8 cellular contexts compared by ENCODE assay signal in genomic region chr14:51650721-51651387, GRCh38. TPM values are rescaled to one million over a fixed set of nuclear protein-coding genes. Genes with fewer than 3 reads are reported as not detected.
A peak's percentile ranks its signal among the peaks of the same experiment; 100 is the strongest.
DNase-seq lines count a peak whose midpoint lies in the region; ATAC-seq and TF ChIP-seq lines count a peak whose summit lies in the region.

No MANE protein-coding gene starts in this region.

- no peak for TF ChIP-seq EP300 in sigmoid colon (IDR thresholded peaks at IDR 0.05)

- peaks cover 26% of the 10 kb centered on the region for H3K27me3 Mint-ChIP-seq in stimulated activated naive CD8-positive, alpha-beta T cell treated with anti-CD3 and anti-CD28 coated beads, Interleukin-15, Interleukin-2, amounts not matched to agents 100 ng/mL and 50 ng/mL, for 24 hours
- H3K27me3 Mint-ChIP-seq in activated T-helper 2 cell treated with anti-CD3 and anti-CD28 coated beads, Interferon-gamma antibody, Interleukin-2, Interleukin-4, amounts not matched to agents 10 μg/mL and 5 μg/mL and 100 μg/mL, durations not matched to agents 14 hours and 24 hours and 36 hours (ENCODE audit: low read depth) = peaks cover 9% of the 10 kb centered on the region

- no peaks in the 10 kb centered on the region for H3K27me3 ChIP-seq in sigmoid colon

- intact Hi-C loops in activated T-helper 2 cell treated with anti-CD3 and anti-CD28 coated beads, Interferon-gamma antibody, Interleukin-2, Interleukin-4, amounts not matched to agents 10 μg/mL and 5 μg/mL and 100 μg/mL, durations not matched to agents 14 hours and 24 hours and 36 hours (cut with micrococcal nuclease) = loop anchor here (1.0 to 10.0 kb wide), 6 partner anchors 91 to 556 kb away; partner anchors contain the start of genes TMX1 and TRIM9
- intact Hi-C loops in left ventricle myocardium superior (cut with micrococcal nuclease) = loop anchor here (5.0 kb wide), 2 partner anchors 126 to 369 kb away; no protein-coding TSS in a partner anchor
- intact Hi-C loops in sigmoid colon (cut with DNase I) = loop anchor here (5.0 kb wide), 5 partner anchors 109 to 689 kb away; partner anchors contain the start of gene TMX1

- TF ChIP-seq CTCF in sigmoid colon (IDR thresholded peaks at IDR 0.05) = no peak

- H3K27ac ChIP-seq in sigmoid colon = peak overlapping the region; percentile 92 to 99 (median 96)

- ATAC-seq in stimulated activated naive CD8-positive, alpha-beta T cell treated with anti-CD3 and anti-CD28 coated beads, Interleukin-15, Interleukin-2, amounts not matched to agents 100 U/mL and 50 U/mL, for 24 hours = no peak
- no peak for ATAC-seq in left ventricle myocardium superior
- no peak for ATAC-seq in HG02884 (IDR thresholded peaks at IDR 0.05; ENCODE audit: unreplicated experiment)
- no peak for ATAC-seq in GM19467 (IDR thresholded peaks at IDR 0.05; ENCODE audit: unreplicated experiment)

- 3 to 6% methylated on average over 30 of the region's 30 CpGs for WGBS in sigmoid colon, 2 donors

- H3K4me3 ChIP-seq in sigmoid colon = peak overlapping the region; percentile 73 to 96 (median 88)

- TF ChIP-seq POLR2A in sigmoid colon (IDR thresholded peaks at IDR 0.05) = no peak

- H3K9me3 Mint-ChIP-seq in stimulated activated naive CD8-positive, alpha-beta T cell treated with anti-CD3 and anti-CD28 coated beads, Interleukin-15, Interleukin-2, amounts not matched to agents 100 ng/mL and 50 ng/mL, for 24 hours = no peaks in the 10 kb centered on the region
- no peaks in the 10 kb centered on the region for H3K9me3 Mint-ChIP-seq in activated T-helper 2 cell treated with anti-CD3 and anti-CD28 coated beads, Interferon-gamma antibody, Interleukin-2, Interleukin-4, amounts not matched to agents 10 μg/mL and 5 μg/mL and 100 μg/mL, durations not matched to agents 14 hours and 24 hours and 36 hours

- H3K4me1 ChIP-seq in sigmoid colon = peaks cover 0 to 45% (median 26%) of the 10 kb centered on the region in 4 donors

- H3K4me3 Mint-ChIP-seq in stimulated activated naive CD8-positive, alpha-beta T cell treated with anti-CD3 and anti-CD28 coated beads, Interleukin-15, Interleukin-2, amounts not matched to agents 100 ng/mL and 50 ng/mL, for 24 hours = peak overlapping the region; percentile 79
- H3K4me3 Mint-ChIP-seq in activated T-helper 2 cell treated with anti-CD3 and anti-CD28 coated beads, Interferon-gamma antibody, Interleukin-2, Interleukin-4, amounts not matched to agents 10 μg/mL and 5 μg/mL and 100 μg/mL, durations not matched to agents 14 hours and 24 hours and 36 hours (ENCODE audit: low read depth) = peak overlapping the region; percentile 83

- H3K4me1 Mint-ChIP-seq in stimulated activated naive CD8-positive, alpha-beta T cell treated with anti-CD3 and anti-CD28 coated beads, Interleukin-15, Interleukin-2, amounts not matched to agents 100 ng/mL and 50 ng/mL, for 24 hours (ENCODE audit: low read depth) = peaks cover 20% of the 10 kb centered on the region
- peaks cover 23% of the 10 kb centered on the region for H3K4me1 Mint-ChIP-seq in activated T-helper 2 cell treated with anti-CD3 and anti-CD28 coated beads, Interferon-gamma antibody, Interleukin-2, Interleukin-4, amounts not matched to agents 10 μg/mL and 5 μg/mL and 100 μg/mL, durations not matched to agents 14 hours and 24 hours and 36 hours (ENCODE audit: low read depth)

- H3K36me3 Mint-ChIP-seq in stimulated activated naive CD8-positive, alpha-beta T cell treated with anti-CD3 and anti-CD28 coated beads, Interleukin-15, Interleukin-2, amounts not matched to agents 100 ng/mL and 50 ng/mL, for 24 hours (ENCODE audit: low read depth) = no peaks in the 10 kb centered on the region
- peaks cover 3% of the 10 kb centered on the region for H3K36me3 Mint-ChIP-seq in activated T-helper 2 cell treated with anti-CD3 and anti-CD28 coated beads, Interferon-gamma antibody, Interleukin-2, Interleukin-4, amounts not matched to agents 10 μg/mL and 5 μg/mL and 100 μg/mL, durations not matched to agents 14 hours and 24 hours and 36 hours (ENCODE audit: low read depth)

- peak overlapping the region; percentile 45 for H3K27ac Mint-ChIP-seq in stimulated activated naive CD8-positive, alpha-beta T cell treated with anti-CD3 and anti-CD28 coated beads, Interleukin-15, Interleukin-2, amounts not matched to agents 100 ng/mL and 50 ng/mL, for 24 hours
- H3K27ac Mint-ChIP-seq in activated T-helper 2 cell treated with anti-CD3 and anti-CD28 coated beads, Interferon-gamma antibody, Interleukin-2, Interleukin-4, amounts not matched to agents 10 μg/mL and 5 μg/mL and 100 μg/mL, durations not matched to agents 14 hours and 24 hours and 36 hours = peak overlapping the region; percentile 67

- H3K9me3 ChIP-seq in sigmoid colon = no peaks in the 10 kb centered on the region

- no peaks in the 10 kb centered on the region for H3K36me3 ChIP-seq in sigmoid colon

- no peak for DNase-seq in stimulated activated naive CD8-positive, alpha-beta T cell treated with anti-CD3 and anti-CD28 coated beads, Interleukin-15, Interleukin-2, amounts not matched to agents 100 U/mL and 50 U/mL, for 24 hours
- no peak for DNase-seq in activated T-helper 2 cell treated with anti-CD3 and anti-CD28 coated beads, Interferon-gamma antibody, Interleukin-2, Interleukin-4, amounts not matched to agents 10 μg/mL and 5 μg/mL and 100 μg/mL, durations not matched to agents 14 hours and 24 hours and 36 hours (ENCODE audit: low spot score)
- DNase-seq in left ventricle myocardium superior (peak; percentile 35), sigmoid colon (peak; percentile 73), CD1c-positive myeloid dendritic cell (ENCODE audit: extremely low spot score) (no peak)

RNA-seq across cellular contexts. Expression of gene FRMD6, which starts 0.9 kb away (rescaled TPM):
- 11.6 and 17.8 TPM in 2 replicates for total RNA-seq in activated T-helper 2 cell treated with anti-CD3 and anti-CD28 coated beads, Interferon-gamma antibody, Interleukin-2, Interleukin-4, amounts not matched to agents 10 μg/mL and 5 μg/mL and 100 μg/mL, durations not matched to agents 14 hours and 24 hours and 36 hours
- 11.1 TPM for total RNA-seq in left ventricle myocardium superior
- 10 to 100 TPM; 38.3 to 85.6 (median 49.6) TPM for total RNA-seq in sigmoid colon
- polyA plus RNA-seq in sigmoid colon = 1 to 10 TPM; 1.6 to 6.6 (median 4.0) TPM

Comparison
In these comparisons a context has a peak if more than half of its experiments do, and no peak if none do; other contexts are left out.
1. DNase-seq: peak in left ventricle myocardium superior (single experiment) and sigmoid colon (single experiment); none in stimulated activated naive CD8-positive, alpha-beta T cell treated with anti-CD3 and anti-CD28 coated beads, Interleukin-15, Interleukin-2, amounts not matched to agents 100 U/mL and 50 U/mL, for 24 hours (single experiment), activated T-helper 2 cell treated with anti-CD3 and anti-CD28 coated beads, Interferon-gamma antibody, Interleukin-2, Interleukin-4, amounts not matched to agents 10 μg/mL and 5 μg/mL and 100 μg/mL, durations not matched to agents 14 hours and 24 hours and 36 hours (single experiment) and CD1c-positive myeloid dendritic cell (single experiment).